In the genomic region with DNA sequence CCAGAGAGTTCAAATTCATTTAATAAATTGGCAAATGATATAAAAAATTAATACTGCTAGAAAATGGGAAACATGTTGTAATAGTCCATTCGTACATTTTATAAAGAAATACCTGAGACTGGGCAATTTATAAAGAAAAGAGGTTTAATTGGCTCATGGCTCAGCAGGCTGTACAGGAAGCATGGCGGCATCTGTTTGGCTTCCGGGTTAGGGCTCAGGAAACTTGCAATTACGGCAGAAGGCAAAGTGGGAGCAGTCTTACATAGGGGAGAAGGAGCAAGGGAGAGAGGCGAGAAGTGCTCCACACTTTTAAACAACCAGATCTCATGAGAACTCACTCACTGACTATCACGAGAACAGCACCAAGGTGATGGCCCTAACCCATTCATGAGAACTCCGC, we compare ENCODE assay signal across 28 cellular contexts.
"Had no signal": no experiment of that assay in that cellular context is flagged by ENCODE, and none has a peak within 500 bp of the region (broad histone marks: within the 10 kb centered on the region; RNA-seq: fewer than 3 reads in every experiment).

No MANE protein-coding gene starts in this region.

- H3K9me3 ChIP-seq: colonic mucosa, esophagus muscularis mucosa, esophagus squamous epithelium, gastrocnemius medialis, gastroesophageal sphincter, heart left ventricle, heart right ventricle had no signal

- H3K27ac ChIP-seq: colonic mucosa, coronary artery, dorsolateral prefrontal cortex, epithelial cell of prostate, esophagus muscularis mucosa, esophagus squamous epithelium, foreskin keratinocyte, gastrocnemius medialis, gastroesophageal sphincter, heart left ventricle, heart right ventricle had no signal

- H3K4me3 ChIP-seq: colonic mucosa, coronary artery, dorsolateral prefrontal cortex, esophagus muscularis mucosa, esophagus squamous epithelium, gastrocnemius medialis, gastroesophageal sphincter, heart left ventricle, heart right ventricle had no signal

- H3K36me3 ChIP-seq: colonic mucosa, esophagus muscularis mucosa, esophagus squamous epithelium, gastrocnemius medialis, gastroesophageal sphincter, heart left ventricle, heart right ventricle had no signal

- FAIRE-seq: colon, endometrium, endothelial cell of umbilical vein, frontal cortex had no signal

- DNase-seq: colonic mucosa; cortex of kidney; dermis blood vessel endothelial cell; dorsolateral prefrontal cortex; effector CD4-positive, alpha-beta T cell; effector CD8-positive, alpha-beta T cell; effector memory CD4-positive, alpha-beta T cell; effector memory CD8-positive, alpha-beta T cell; endodermal cell; erythroblast; esophagus squamous epithelium; foreskin fibroblast; foreskin keratinocyte; foreskin melanocyte; gastrocnemius medialis; glutamatergic neuron; head of caudate nucleus; heart left ventricle; heart right ventricle had no signal

- H3K4me1 ChIP-seq: colonic mucosa, esophagus muscularis mucosa, esophagus squamous epithelium, foreskin keratinocyte, gastrocnemius medialis, gastroesophageal sphincter, heart left ventricle, heart right ventricle had no signal

- H3K27me3 ChIP-seq: colonic mucosa, dorsolateral prefrontal cortex, esophagus muscularis mucosa, esophagus squamous epithelium, foreskin keratinocyte, gastrocnemius medialis, gastroesophageal sphincter, heart left ventricle, heart right ventricle had no signal

- ATAC-seq: effector memory CD8-positive, alpha-beta T cell; esophagus mucosa; foreskin keratinocyte; gastrocnemius medialis; gastroesophageal sphincter; heart left ventricle; heart right ventricle had no signal
